ENCODE assay signal across 23 cellular contexts in genomic region chr6:157542405-157542943, GRCh38.
DNase-seq lines count a peak whose midpoint lies in the region; ATAC-seq and TF ChIP-seq lines count a peak whose summit lies in the region.
"Had no signal": no experiment of that assay in that cellular context is flagged by ENCODE, and none has a peak within 500 bp of the region (broad histone marks: within the 10 kb centered on the region; RNA-seq: fewer than 3 reads in every experiment).

No MANE protein-coding gene starts in this region.

- H3K4me1 ChIP-seq in BLaER1: peaks cover 58% of the 10 kb centered on the region
- peaks cover 34 to 44% of the 10 kb centered on the region in 2 donors for H3K4me1 ChIP-seq in gastrocnemius medialis
- no peaks in the 10 kb centered on the region for H3K4me1 ChIP-seq in foreskin keratinocyte

- H3K27ac ChIP-seq in BLaER1 (peak overlapping the region; percentile 56), gastrocnemius medialis (peak overlapping the region; percentile 58 to 76 (median 65)), foreskin keratinocyte (no peak overlapping the region)

- no peak for DNase-seq in activated B cell treated with CpG ODN at 0.5 μM for 24 hours
- no peak for DNase-seq in memory B cell (ENCODE audit: low spot score in 2 of 2)
- no peak for DNase-seq in gastrocnemius medialis
- DNase-seq in GM20000 (ENCODE audit: low spot score): no peak
- no peak for DNase-seq in pons (ENCODE audit: low spot score)
- no peak for DNase-seq in activated CD4-positive, alpha-beta T cell treated with anti-CD3 and anti-CD28 coated beads, Interleukin-2, amount 10 ng/mL, durations not matched to agents 24 days and 14 days
- no peak for DNase-seq in foreskin keratinocyte
- DNase-seq: AML-193, EL, GF-D8, H9, HFFc6, KBM-7, MM.1S, NCI-H1048, NCI-H1436, NCI-H187 treated with DMSO at 0.1 percent for 48 hours, NCI-H2107, NCI-H446 treated with DMSO at 0.1 percent for 48 hours, NCI-H526 treated with DMSO at 0.1 percent for 48 hours, OCI-M1 had no signal

- intact Hi-C loops in activated B cell treated with CpG ODN at 0.5 μM for 24 hours (cut with micrococcal nuclease): no loop called here
- intact Hi-C loops in gastrocnemius medialis (cut with DNase I; ENCODE audit: low total_unique reads): loop anchor here (5.0 kb wide), 1 partner anchor 160 kb away; the partner anchor contains the start of gene ZDHHC14
- intact Hi-C loops in activated CD4-positive, alpha-beta T cell treated with anti-CD3 and anti-CD28 coated beads, Interleukin-2, amount 10 ng/mL, durations not matched to agents 24 days and 14 days (cut with micrococcal nuclease): no loop called here

- H3K9me3 Mint-ChIP-seq in activated B cell treated with CpG ODN at 0.5 μM for 24 hours: no peaks in the 10 kb centered on the region
- no peaks in the 10 kb centered on the region for H3K9me3 Mint-ChIP-seq in memory B cell
- H3K9me3 Mint-ChIP-seq in activated CD4-positive, alpha-beta T cell treated with anti-CD3 and anti-CD28 coated beads, Interleukin-2, amount 10 ng/mL, durations not matched to agents 24 days and 14 days: peaks cover 13% of the 10 kb centered on the region
- H3K9me3 Mint-ChIP-seq: HFFc6 had no signal

- H3K9me3 ChIP-seq in BLaER1 (peaks cover 15% of the 10 kb centered on the region), gastrocnemius medialis (no peaks in the 10 kb centered on the region)

- no peaks in the 10 kb centered on the region for H4K20me1 ChIP-seq in BLaER1

- in situ Hi-C loops in gastrocnemius medialis (cut with MboI; ENCODE audit: low sequenced_read_pairs in 4 of 4): no loop called here

- ATAC-seq in activated B cell treated with CpG ODN at 0.5 μM for 24 hours (ENCODE audit: low read depth) (no peak), memory B cell (ENCODE audit: low read depth) (no peak), gastrocnemius medialis (no peak), foreskin keratinocyte (no peak)

- peak overlapping the region; percentile 80 for H3K4me2 ChIP-seq in BLaER1

- peak overlapping the region; percentile 59 for H3K27ac Mint-ChIP-seq in activated B cell treated with CpG ODN at 0.5 μM for 24 hours
- H3K27ac Mint-ChIP-seq in memory B cell: peak overlapping the region; percentile 73
- no peak overlapping the region for H3K27ac Mint-ChIP-seq in activated CD4-positive, alpha-beta T cell treated with anti-CD3 and anti-CD28 coated beads, Interleukin-2, amount 10 ng/mL, durations not matched to agents 24 days and 14 days
- H3K27ac Mint-ChIP-seq: HFFc6 had no signal

- H3K4me1 Mint-ChIP-seq in activated B cell treated with CpG ODN at 0.5 μM for 24 hours (peaks cover 51% of the 10 kb centered on the region), memory B cell (peaks cover 39% of the 10 kb centered on the region)
- peaks cover 16% of the 10 kb centered on the region for H3K4me1 Mint-ChIP-seq in activated CD4-positive, alpha-beta T cell treated with anti-CD3 and anti-CD28 coated beads, Interleukin-2, amount 10 ng/mL, durations not matched to agents 24 days and 14 days

- H3K27me3 ChIP-seq in BLaER1 (no peaks in the 10 kb centered on the region), gastrocnemius medialis (no peaks in the 10 kb centered on the region), foreskin keratinocyte (no peaks in the 10 kb centered on the region)

- TF ChIP-seq POLR2A in gastrocnemius medialis (IDR thresholded peaks at IDR 0.05): no peak

- CTCF ChIA-PET in activated B cell treated with CpG ODN at 0.5 μM for 24 hours (lab: Charles Lee): interaction anchor here (1.4 kb wide), 1 partner anchor 9 kb away, joined by 3 read pairs; no protein-coding TSS in a partner anchor

- TF ChIP-seq CTCF in activated B cell treated with CpG ODN at 0.5 μM for 24 hours (IDR thresholded peaks at IDR 0.05): no peak
- TF ChIP-seq CTCF in gastrocnemius medialis (IDR thresholded peaks at IDR 0.05 in 4 of 5, conservative IDR thresholded peaks at IDR 0.05 in 1 of 5): no peak
- TF ChIP-seq CTCF in GM20000 (IDR thresholded peaks at IDR 0.05; ENCODE audit: extremely low read depth, missing control alignments): no peak
- no peak for TF ChIP-seq CTCF in foreskin keratinocyte (conservative IDR thresholded peaks at IDR 0.05)

- POLR2A ChIA-PET in activated B cell treated with CpG ODN at 0.5 μM for 24 hours (lab: Charles Lee): no interaction called here

- H3K27me3 Mint-ChIP-seq in activated B cell treated with CpG ODN at 0.5 μM for 24 hours (no peaks in the 10 kb centered on the region), memory B cell (no peaks in the 10 kb centered on the region)
- H3K27me3 Mint-ChIP-seq in activated CD4-positive, alpha-beta T cell treated with anti-CD3 and anti-CD28 coated beads, Interleukin-2, amount 10 ng/mL, durations not matched to agents 24 days and 14 days: peaks cover 11% of the 10 kb centered on the region

- peaks cover 16% of the 10 kb centered on the region; the same call in 1 of the 2 replicates for H3K36me3 ChIP-seq in BLaER1
- no peaks in the 10 kb centered on the region for H3K36me3 ChIP-seq in gastrocnemius medialis

- H3K4me3 ChIP-seq in BLaER1: peak overlapping the region; percentile 28; the same call in 1 of the 2 replicates
- H3K4me3 ChIP-seq in gastrocnemius medialis: no peak overlapping the region

- H3K9ac ChIP-seq in BLaER1: no peak overlapping the region

- H3K4me3 Mint-ChIP-seq in activated B cell treated with CpG ODN at 0.5 μM for 24 hours: no peak overlapping the region
- H3K4me3 Mint-ChIP-seq in memory B cell: no peak overlapping the region
- no peak overlapping the region for H3K4me3 Mint-ChIP-seq in activated CD4-positive, alpha-beta T cell treated with anti-CD3 and anti-CD28 coated beads, Interleukin-2, amount 10 ng/mL, durations not matched to agents 24 days and 14 days
- H3K4me3 Mint-ChIP-seq: CD14-positive monocyte, H9, HFFc6 had no signal

- peaks cover 32% of the 10 kb centered on the region for H3K36me3 Mint-ChIP-seq in activated B cell treated with CpG ODN at 0.5 μM for 24 hours (ENCODE audit: low read depth)
- H3K36me3 Mint-ChIP-seq in memory B cell: peaks cover 24% of the 10 kb centered on the region
- peaks cover 33% of the 10 kb centered on the region for H3K36me3 Mint-ChIP-seq in activated CD4-positive, alpha-beta T cell treated with anti-CD3 and anti-CD28 coated beads, Interleukin-2, amount 10 ng/mL, durations not matched to agents 24 days and 14 days (ENCODE audit: low read depth)
